In genomic region chr10:129192344-129193128, GRCh38 we compare ENCODE assay signal across 18 cellular contexts.
DNase-seq lines count a peak whose midpoint lies in the region; ATAC-seq and TF ChIP-seq lines count a peak whose summit lies in the region.
"Had no signal": no experiment of that assay in that cellular context is flagged by ENCODE, and none has a peak within 500 bp of the region (broad histone marks: within the 10 kb centered on the region; RNA-seq: fewer than 3 reads in every experiment).

No MANE protein-coding gene starts in this region.

- TF ChIP-seq EP300 in gastroesophageal sphincter (IDR thresholded peaks at IDR 0.05) (no peak), tibial nerve (IDR thresholded peaks at IDR 0.05) (peak in 1 of 2 donors; percentile 66)

- H3K27me3 ChIP-seq in gastroesophageal sphincter (peaks cover 16% of the 10 kb centered on the region), tibial nerve (no peaks in the 10 kb centered on the region)
- H3K27me3 ChIP-seq: BLaER1 treated with 17β-estradiol and CSF1 and Interleukin-3, amounts not matched to agents 10 nM and 100 nM; Peyer's patch had no signal

- TF ChIP-seq POLR2A in gastroesophageal sphincter (IDR thresholded peaks at IDR 0.05) (no peak), tibial nerve (IDR thresholded peaks at IDR 0.05) (no peak)

- intact Hi-C loops in mucosa of descending colon (cut with DNase I, micrococcal nuclease): no loop called here

- no peak overlapping the region for H3K4me3 ChIP-seq in gastroesophageal sphincter
- H3K4me3 ChIP-seq in mucosa of descending colon: no peak overlapping the region
- no peak overlapping the region for H3K4me3 ChIP-seq in tibial nerve
- H3K4me3 ChIP-seq: BLaER1 treated with 17β-estradiol and CSF1 and Interleukin-3, amounts not matched to agents 10 nM and 100 nM; Peyer's patch had no signal

- peaks cover 0 to 4% (median 0%) of the 10 kb centered on the region in 3 donors for H3K9me3 ChIP-seq in gastroesophageal sphincter
- H3K9me3 ChIP-seq in mucosa of descending colon: no peaks in the 10 kb centered on the region
- H3K9me3 ChIP-seq in tibial nerve: peaks cover 0 to 6% (median 0%) of the 10 kb centered on the region in 4 donors
- H3K9me3 ChIP-seq: neutrophil had no signal

- DNase-seq in T1000 (lab: John Stamatoyannopoulos, UW) (peak; percentile 40), mucosa of descending colon (peak in 1 of 3 donors; percentile 12), tibial nerve (ENCODE audit: low spot score in 2 of 2) (peak; percentile 38 to 74), AG08396 (ENCODE audit: low spot score) (no peak), pons (ENCODE audit: low spot score) (no peak)
- no peak for DNase-seq in activated CD4-positive, alpha-beta T cell treated with anti-CD3 and anti-CD28 coated beads for 4 hours
- DNase-seq: activated CD4-positive, alpha-beta memory T cell treated with anti-CD3 and anti-CD28 coated beads, Interleukin-2, amount 10 ng/mL, durations not matched to agents 7 days and 5 days; DMS 273 treated with DMSO at 0.1 percent for 48 hours; HFFc6; midbrain; NCI-H748 treated with DMSO at 0.1 percent for 48 hours; stimulated activated CD4-positive, alpha-beta T cell treated with anti-CD3 and anti-CD28 coated beads, Interleukin-2, amount 100 ng/mL, for 48 hours; SW 1271 had no signal

- H3K36me3 ChIP-seq in gastroesophageal sphincter (no peaks in the 10 kb centered on the region), mucosa of descending colon (ENCODE audit: low read depth) (no peaks in the 10 kb centered on the region), tibial nerve (no peaks in the 10 kb centered on the region)
- H3K36me3 ChIP-seq: BLaER1 treated with 17β-estradiol and CSF1 and Interleukin-3, amounts not matched to agents 10 nM and 100 nM; neutrophil; Peyer's patch had no signal

- H3K27ac ChIP-seq in gastroesophageal sphincter: peak overlapping the region in 3 of 4 donors; percentile 16 to 27 (median 24)
- H3K27ac ChIP-seq in tibial nerve: peak overlapping the region in 1 of 4 donors; percentile 30
- H3K27ac ChIP-seq: BLaER1 treated with 17β-estradiol and CSF1 and Interleukin-3, amounts not matched to agents 10 nM and 100 nM; neutrophil; Peyer's patch had no signal

- TF ChIP-seq CTCF in gastroesophageal sphincter (IDR thresholded peaks at IDR 0.05) (no peak), mucosa of descending colon (IDR thresholded peaks at IDR 0.05) (no peak), tibial nerve (IDR thresholded peaks at IDR 0.05) (no peak)

- H3K4me1 ChIP-seq in gastroesophageal sphincter (peaks cover 0 to 12% (median 0%) of the 10 kb centered on the region in 3 donors), mucosa of descending colon (ENCODE audit: low read depth) (no peaks in the 10 kb centered on the region), tibial nerve (peaks cover 0 to 10% (median 0%) of the 10 kb centered on the region in 4 donors)
- H3K4me1 ChIP-seq: Peyer's patch had no signal

- 45 to 50% methylated on average over 4 to 8 of the region's 11 CpGs for WGBS in gastroesophageal sphincter (ENCODE audit: low coverage in 1 of 2), 2 donors
- 52% methylated on average over 11 of the region's 11 CpGs for WGBS in tibial nerve, 2 donors

- ATAC-seq in gastroesophageal sphincter (peak; percentile 92), mucosa of descending colon (peak; percentile 34), HG02938 (IDR thresholded peaks at IDR 0.05; ENCODE audit: unreplicated experiment) (no peak)

Comparison
In these comparisons a context has a peak if more than half of its experiments do, and no peak if none do; other contexts are left out.
1. DNase-seq: peak in T1000 (single experiment) and tibial nerve (2 of 2); none in activated CD4-positive, alpha-beta T cell treated with anti-CD3 and anti-CD28 coated beads for 4 hours (0 of 2), AG08396 (single experiment) and pons (single experiment).